In genomic region chr5:172454355-172455086, GRCh38 we compare ENCODE assay signal across 8 cellular contexts. TPM values are rescaled to one million over a fixed set of nuclear protein-coding genes. Genes with fewer than 3 reads are reported as not detected.
A peak's percentile ranks its signal among the peaks of the same experiment; 100 is the strongest.
DNase-seq lines count a peak whose midpoint lies in the region; TF ChIP-seq lines count a peak whose summit lies in the region.

TSS of gene SH3PXD2B (minus strand) at chr5:172454525. CDS start at chr5:172454352, 173 bp downstream.

- H3K27ac ChIP-seq in ectodermal cell (ENCODE audit: insufficient read depth, low read depth, low read length, poor library complexity, severe bottlenecking) = peak within 1 kb of the TSS; percentile 82

- H3K36me3 ChIP-seq in ectodermal cell (ENCODE audit: control insufficient read depth, insufficient read depth, low read length) = peaks cover 7% of the 10 kb centered on the region

- TF ChIP-seq POLR2A in lower leg skin (IDR thresholded peaks at IDR 0.05) = no peak

- H3K27me3 ChIP-seq in ectodermal cell (ENCODE audit: control insufficient read depth, insufficient read depth, low read length, poor library complexity, severe bottlenecking) = no peaks in the 10 kb centered on the region

- no peak for TF ChIP-seq CTCF in lower leg skin (IDR thresholded peaks at IDR 0.05)

- intact Hi-C loops in lower leg skin (cut with DNase I; ENCODE audit: low total_unique reads) = no loop called here

- H3K4me1 ChIP-seq in ectodermal cell (ENCODE audit: control insufficient read depth, insufficient read depth, low read length) = peaks cover 16% of the 10 kb centered on the region

- DNase-seq in NCI-H1092 treated with DMSO at 0.1 percent for 48 hours (lab: John Stamatoyannopoulos, UW) = peak; percentile 25
- DNase-seq in NCI-H1092 (lab: John Stamatoyannopoulos, UW) = no peak
- peak; percentile 81 for DNase-seq in LoVo (ENCODE audit: low spot score)
- DNase-seq in activated CD4-positive, alpha-beta T cell treated with anti-CD3 and anti-CD28 coated beads for 4 hours = peak; percentile 8 to 31
- DNase-seq in lower leg skin (ENCODE audit: low spot score in 2 of 2) = peak; percentile 55 to 93
- DNase-seq in stimulated activated CD8-positive, alpha-beta memory T cell treated with anti-CD3 and anti-CD28 coated beads, Interleukin-12 subunit alpha, Interleukin-12 subunit beta, amount 100 ng/mL, for 1 hour (ENCODE audit: low read depth) = peak; percentile 2
- no peak for DNase-seq in NCI-H2107 treated with DMSO at 0.1 percent for 48 hours (lab: John Stamatoyannopoulos, UW; ENCODE audit: unreplicated experiment)

- 6% methylated on average over 90 of the region's 90 CpGs for WGBS in ectodermal cell, 2 experiments
- 2 to 4% methylated on average over 21 to 33 of the region's 90 CpGs for WGBS in lower leg skin, 2 donors

- no peaks in the 10 kb centered on the region for H3K9me3 ChIP-seq in ectodermal cell (ENCODE audit: control insufficient read depth, low read length)

- H3K4me3 ChIP-seq in ectodermal cell (ENCODE audit: insufficient read depth, low read depth, low read length) (peak within 1 kb of the TSS; percentile 89), lower leg skin (ENCODE audit: low read depth, poor library complexity, severe bottlenecking) (peak within 1 kb of the TSS; percentile 92)

RNA-seq across cellular contexts. Expression of gene SH3PXD2B, which starts in this region (rescaled TPM):
- polyA plus RNA-seq in ectodermal cell (2013, experiment 1 of 4) = 64.7 TPM
- polyA plus RNA-seq in ectodermal cell (2013, experiment 2 of 4) = 76.4 TPM
- polyA plus RNA-seq in ectodermal cell (2013, experiment 3 of 4) = 43.0 TPM
- 43.9 TPM for polyA plus RNA-seq in ectodermal cell (2013, experiment 4 of 4)
- 10 to 100 TPM; 13.5 to 43.5 (median 28.1) TPM for total RNA-seq in lower leg skin

Comparison
In these comparisons a context has a peak if more than half of its experiments do, and no peak if none do; other contexts are left out.
1. DNase-seq: peak in NCI-H1092 treated with DMSO at 0.1 percent for 48 hours (single experiment), LoVo (single experiment), activated CD4-positive, alpha-beta T cell treated with anti-CD3 and anti-CD28 coated beads for 4 hours (2 of 2), lower leg skin (2 of 2) and stimulated activated CD8-positive, alpha-beta memory T cell treated with anti-CD3 and anti-CD28 coated beads, Interleukin-12 subunit alpha, Interleukin-12 subunit beta, amount 100 ng/mL, for 1 hour (single experiment); none in NCI-H1092 (single experiment) and NCI-H2107 treated with DMSO at 0.1 percent for 48 hours (single experiment).